Comparison of ENCODE assay signal across 1 cellular context in the genomic region with DNA sequence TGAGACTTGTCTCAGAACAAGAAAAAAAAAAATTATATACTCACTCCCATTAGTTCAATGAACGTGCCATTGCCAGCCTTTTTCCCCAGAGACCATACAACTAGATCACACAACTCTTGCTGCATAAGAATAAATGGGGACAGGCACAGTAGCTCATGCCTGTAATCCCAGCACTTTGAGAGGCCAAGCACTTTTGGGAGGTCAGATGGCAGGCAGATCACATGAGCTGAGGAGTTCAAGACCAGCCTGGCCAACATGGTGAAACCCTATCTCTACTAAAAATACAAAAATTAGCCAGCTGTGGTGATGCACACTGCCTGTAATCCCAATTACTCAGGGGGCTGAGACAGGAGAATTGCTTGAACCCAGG.
TF ChIP-seq lines count a peak whose summit lies in the region.

No MANE protein-coding gene starts in this region.

TF ChIP-seq in GM23338, 12 proteins besides CTCF, POLR2A, EP300 and RAD21 (continued from another document):
- TF ChIP-seq ZNF462 (CRISPR knock-in tag; IDR thresholded peaks at IDR 0.05) = no peak
- no peak for TF ChIP-seq ZNF114 (CRISPR knock-in tag; IDR thresholded peaks at IDR 0.05)
- TF ChIP-seq EZH2phosphoT487 (IDR thresholded peaks at IDR 0.05; ENCODE audit: unreplicated experiment) = no peak
- TF ChIP-seq, protein P1, sequence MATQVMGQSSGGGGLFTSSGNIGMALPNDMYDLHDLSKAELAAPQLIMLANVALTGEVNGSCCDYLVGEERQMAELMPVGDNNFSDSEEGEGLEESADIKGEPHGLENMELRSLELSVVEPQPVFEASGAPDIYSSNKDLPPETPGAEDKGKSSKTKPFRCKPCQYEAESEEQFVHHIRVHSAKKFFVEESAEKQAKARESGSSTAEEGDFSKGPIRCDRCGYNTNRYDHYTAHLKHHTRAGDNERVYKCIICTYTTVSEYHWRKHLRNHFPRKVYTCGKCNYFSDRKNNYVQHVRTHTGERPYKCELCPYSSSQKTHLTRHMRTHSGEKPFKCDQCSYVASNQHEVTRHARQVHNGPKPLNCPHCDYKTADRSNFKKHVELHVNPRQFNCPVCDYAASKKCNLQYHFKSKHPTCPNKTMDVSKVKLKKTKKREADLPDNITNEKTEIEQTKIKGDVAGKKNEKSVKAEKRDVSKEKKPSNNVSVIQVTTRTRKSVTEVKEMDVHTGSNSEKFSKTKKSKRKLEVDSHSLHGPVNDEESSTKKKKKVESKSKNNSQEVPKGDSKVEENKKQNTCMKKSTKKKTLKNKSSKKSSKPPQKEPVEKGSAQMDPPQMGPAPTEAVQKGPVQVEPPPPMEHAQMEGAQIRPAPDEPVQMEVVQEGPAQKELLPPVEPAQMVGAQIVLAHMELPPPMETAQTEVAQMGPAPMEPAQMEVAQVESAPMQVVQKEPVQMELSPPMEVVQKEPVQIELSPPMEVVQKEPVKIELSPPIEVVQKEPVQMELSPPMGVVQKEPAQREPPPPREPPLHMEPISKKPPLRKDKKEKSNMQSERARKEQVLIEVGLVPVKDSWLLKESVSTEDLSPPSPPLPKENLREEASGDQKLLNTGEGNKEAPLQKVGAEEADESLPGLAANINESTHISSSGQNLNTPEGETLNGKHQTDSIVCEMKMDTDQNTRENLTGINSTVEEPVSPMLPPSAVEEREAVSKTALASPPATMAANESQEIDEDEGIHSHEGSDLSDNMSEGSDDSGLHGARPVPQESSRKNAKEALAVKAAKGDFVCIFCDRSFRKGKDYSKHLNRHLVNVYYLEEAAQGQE (IDR thresholded peaks at IDR 0.05; ENCODE audit: unreplicated experiment) = no peak
- TF ChIP-seq CREB1 (CRISPR knock-in tag; IDR thresholded peaks at IDR 0.05; ENCODE audit: low read depth) = no peak
- TF ChIP-seq, protein P2, sequence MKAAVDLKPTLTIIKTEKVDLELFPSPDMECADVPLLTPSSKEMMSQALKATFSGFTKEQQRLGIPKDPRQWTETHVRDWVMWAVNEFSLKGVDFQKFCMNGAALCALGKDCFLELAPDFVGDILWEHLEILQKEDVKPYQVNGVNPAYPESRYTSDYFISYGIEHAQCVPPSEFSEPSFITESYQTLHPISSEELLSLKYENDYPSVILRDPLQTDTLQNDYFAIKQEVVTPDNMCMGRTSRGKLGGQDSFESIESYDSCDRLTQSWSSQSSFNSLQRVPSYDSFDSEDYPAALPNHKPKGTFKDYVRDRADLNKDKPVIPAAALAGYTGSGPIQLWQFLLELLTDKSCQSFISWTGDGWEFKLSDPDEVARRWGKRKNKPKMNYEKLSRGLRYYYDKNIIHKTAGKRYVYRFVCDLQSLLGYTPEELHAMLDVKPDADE (IDR thresholded peaks at IDR 0.05) = no peak
- no peak for TF ChIP-seq NANOG (IDR thresholded peaks at IDR 0.05; ENCODE audit: borderline replicate concordance)
- TF ChIP-seq STAT1 (IDR thresholded peaks at IDR 0.05; ENCODE audit: unreplicated experiment) = no peak
- TF ChIP-seq ZNF331 (CRISPR knock-in tag; IDR thresholded peaks at IDR 0.05; ENCODE audit: low read depth) = no peak
- no peak for TF ChIP-seq POLR2AphosphoS5 (IDR thresholded peaks at IDR 0.05; ENCODE audit: low read depth)
- TF ChIP-seq EZH2 (IDR thresholded peaks at IDR 0.05; ENCODE audit: low read depth, unreplicated experiment) = no peak
